In genomic region chr21:40681164-40681859, GRCh38 we compare ENCODE assay signal across 21 cellular contexts.
DNase-seq lines count a peak whose midpoint lies in the region; TF ChIP-seq lines count a peak whose summit lies in the region.
"Had no signal": no experiment of that assay in that cellular context is flagged by ENCODE, and none has a peak within 500 bp of the region (broad histone marks: within the 10 kb centered on the region; RNA-seq: fewer than 3 reads in every experiment).

No MANE protein-coding gene starts in this region.

- 78 to 82% (median 78%) methylated on average over 9 of the region's 9 CpGs for WGBS in ovary, 3 donors

- no peak overlapping the region for H3K4me3 ChIP-seq in ovary
- H3K4me3 ChIP-seq: dorsolateral prefrontal cortex, GM23248, left lung, neural progenitor cell, smooth muscle cell, testis, vagina had no signal

- no peaks in the 10 kb centered on the region for H3K27me3 ChIP-seq in ovary
- H3K27me3 ChIP-seq: left lung, neural progenitor cell, testis, vagina had no signal

- TF ChIP-seq POLR2A in ovary (IDR thresholded peaks at IDR 0.05): no peak

- no peak overlapping the region for H3K27ac ChIP-seq in ovary
- H3K27ac ChIP-seq: dorsolateral prefrontal cortex, GM23248, left lung, neural progenitor cell, testis, vagina, WERI-Rb-1 had no signal

- no peak for TF ChIP-seq CTCF in ovary (IDR thresholded peaks at IDR 0.05)

- DNase-seq in COR-L47 (lab: John Stamatoyannopoulos, UW) (peak; percentile 38), NCI-H1092 treated with DMSO at 0.1 percent for 48 hours (lab: John Stamatoyannopoulos, UW) (peak; percentile 78), RPMI8226 (peak; percentile 65), midbrain (lab: John Stamatoyannopoulos, UW) (peak; percentile 48), ovary (no peak), middle frontal gyrus (ENCODE audit: extremely low spot score, low spot score) (no peak)
- no peak for DNase-seq in NK-92 treated with Interleukin-12 subunit alpha and Interleukin-12 subunit beta, amount 100 ng/mL, for 24 hours (lab: John Stamatoyannopoulos, UW)
- DNase-seq: activated CD4-positive, alpha-beta T cell treated with anti-CD3 and anti-CD28 coated beads, Interleukin-2, amount 10 ng/mL, durations not matched to agents 7 days and 5 days; CD8-positive, alpha-beta memory T cell; GM23248; immature natural killer cell; left lung; OCI-M1; SIG-M5; T-helper 2 cell; testis; WERI-Rb-1 had no signal

- no peaks in the 10 kb centered on the region for H3K4me1 ChIP-seq in ovary (ENCODE audit: insufficient read depth)
- H3K4me1 ChIP-seq: left lung, testis, vagina had no signal

- TF ChIP-seq EP300 in ovary (IDR thresholded peaks at IDR 0.05): no peak

- intact Hi-C loops in ovary (cut with DNase I): no loop called here

- H3K36me3 ChIP-seq in ovary: no peaks in the 10 kb centered on the region
- H3K36me3 ChIP-seq: left lung, neural progenitor cell, vagina, WERI-Rb-1 had no signal

- H3K9me3 ChIP-seq in ovary: no peaks in the 10 kb centered on the region
- H3K9me3 ChIP-seq: testis, vagina had no signal

Comparison
In these comparisons a context has a peak if more than half of its experiments do, and no peak if none do; other contexts are left out.
1. DNase-seq: peak in COR-L47 (single experiment), NCI-H1092 treated with DMSO at 0.1 percent for 48 hours (single experiment), RPMI8226 (single experiment) and midbrain (single experiment); none in ovary (0 of 5), NK-92 treated with Interleukin-12 subunit alpha and Interleukin-12 subunit beta, amount 100 ng/mL, for 24 hours (single experiment) and middle frontal gyrus (single experiment).